1 cellular context compared by ENCODE assay signal in genomic region chr1:50644447-50645105, GRCh38.
TF ChIP-seq lines count a peak whose summit lies in the region.

No MANE protein-coding gene starts in this region.

TF ChIP-seq in GM23338, 12 proteins besides CTCF, POLR2A, EP300 and RAD21 (continued from another document):
- no peak for TF ChIP-seq ZNF462 (CRISPR knock-in tag; IDR thresholded peaks at IDR 0.05)
- TF ChIP-seq POLR2AphosphoS5 (IDR thresholded peaks at IDR 0.05; ENCODE audit: low read depth): no peak
- no peak for TF ChIP-seq EZH2 (IDR thresholded peaks at IDR 0.05; ENCODE audit: low read depth, unreplicated experiment)
- no peak for TF ChIP-seq REST (IDR thresholded peaks at IDR 0.05; ENCODE audit: unreplicated experiment)
- TF ChIP-seq CREB1 (CRISPR knock-in tag; IDR thresholded peaks at IDR 0.05; ENCODE audit: low read depth): no peak
TF ChIP-seq in GM23338: peak in this region for 0.
